In genomic region chr11:8911040-8911823, GRCh38 we compare ENCODE assay signal across 1 cellular context.
TF ChIP-seq lines count a peak whose summit lies in the region.

AKIP1 (plus strand) TSS chr11:8911189; CDS start chr11:8911450, 261 bp downstream.

TF ChIP-seq in HEK293, 187 proteins besides CTCF, POLR2A, EP300 and RAD21 (continued from another document and continues in another):
- TF ChIP-seq ZBTB21 (tag by site-specific recombination; IDR thresholded peaks at IDR 0.05) (no peak), EGR2 (tag by site-specific recombination; IDR thresholded peaks at IDR 0.05; ENCODE audit: low read depth) (no peak), INSM2 (tag by site-specific recombination; IDR thresholded peaks at IDR 0.05) (no peak; the same call in 1 of the 2 replicates), ZNF366 (tag by site-specific recombination; conservative IDR thresholded peaks at IDR 0.05) (peak; percentile 75), ZNF10 (tag by site-specific recombination; IDR thresholded peaks at IDR 0.05) (peak; percentile 64; the same call in 1 of the 2 replicates), ZNF121 (tag by site-specific recombination; IDR thresholded peaks at IDR 0.05) (no peak), PRDM1 (tag by site-specific recombination; IDR thresholded peaks at IDR 0.05) (no peak), SP2 (tag by site-specific recombination; IDR thresholded peaks at IDR 0.05) (peak; percentile 92), GLIS1 (tag by site-specific recombination; IDR thresholded peaks at IDR 0.05) (peak; percentile 78), HOXC10 (CRISPR knock-in tag; IDR thresholded peaks at IDR 0.05) (no peak), IKZF3 (tag by site-specific recombination; IDR thresholded peaks at IDR 0.05) (peak; percentile 99), ZNF24 (tag by site-specific recombination; IDR thresholded peaks at IDR 0.05) (0 out of 2 replicates have a peak, but pooled peaks have one; percentile 29), KLF16 (tag by site-specific recombination; IDR thresholded peaks at IDR 0.05) (peak; percentile 57; the same call in 1 of the 2 replicates), ZNF747 (tag by site-specific recombination; IDR thresholded peaks at IDR 0.05) (no peak), YY2 (tag by site-specific recombination; IDR thresholded peaks at IDR 0.05) (peak; percentile 27; the same call in 1 of the 2 replicates), ZNF510 (tag by site-specific recombination; IDR thresholded peaks at IDR 0.05; ENCODE audit: insufficient replicate concordance) (no peak), ZNF623 (tag by site-specific recombination; IDR thresholded peaks at IDR 0.05) (no peak), GFI1B (tag by site-specific recombination; IDR thresholded peaks at IDR 0.05) (no peak), GLIS2 (tag by site-specific recombination; IDR thresholded peaks at IDR 0.05) (peak; percentile 98), PRDM10 (tag by site-specific recombination; IDR thresholded peaks at IDR 0.05) (peak; percentile 92), SALL2 (tag by site-specific recombination; IDR thresholded peaks at IDR 0.05; ENCODE audit: borderline replicate concordance) (no peak), ZNF132 (tag by site-specific recombination; IDR thresholded peaks at IDR 0.05; ENCODE audit: borderline replicate concordance) (no peak), ZBTB6 (tag by site-specific recombination; IDR thresholded peaks at IDR 0.05) (peak; percentile 67; the same call in 1 of the 2 replicates), ZNF664 (tag by site-specific recombination; IDR thresholded peaks at IDR 0.05) (no peak), ZNF341 (tag by site-specific recombination; IDR thresholded peaks at IDR 0.05; ENCODE audit: low read depth) (peak; percentile 99), PBX3 (CRISPR knock-in tag; IDR thresholded peaks at IDR 0.05) (peak; percentile 62; the same call in 1 of the 2 replicates), ZNF391 (tag by site-specific recombination; IDR thresholded peaks at IDR 0.05; ENCODE audit: borderline replicate concordance, low read depth) (0 out of 2 replicates have a peak, but pooled peaks have one; percentile 28), ZBTB48 (tag by site-specific recombination; IDR thresholded peaks at IDR 0.05) (peak; percentile 99), KLF9 (tag by site-specific recombination; IDR thresholded peaks at IDR 0.05; ENCODE audit: low read depth) (peak; percentile 62), ZBTB20 (tag by site-specific recombination; IDR thresholded peaks at IDR 0.05) (peak; percentile 64; the same call in 1 of the 2 replicates), ZNF324 (tag by site-specific recombination; IDR thresholded peaks at IDR 0.05) (peak; percentile 24; the same call in 1 of the 2 replicates), ZNF629 (tag by site-specific recombination; IDR thresholded peaks at IDR 0.05) (peak; percentile 44), ZNF660 (tag by site-specific recombination; IDR thresholded peaks at IDR 0.05) (no peak), ZNF549 (tag by site-specific recombination; IDR thresholded peaks at IDR 0.05) (no peak), RBAK (tag by site-specific recombination; IDR thresholded peaks at IDR 0.05) (no peak), ZNF76 (tag by site-specific recombination; IDR thresholded peaks at IDR 0.05; ENCODE audit: borderline replicate concordance, low read depth) (no peak; the same call in none of the 2 replicates), ZBTB8A (tag by site-specific recombination; IDR thresholded peaks at IDR 0.05) (peak; percentile 46), ZBTB1 (tag by site-specific recombination; IDR thresholded peaks at IDR 0.05) (no peak), ZNF600 (tag by site-specific recombination; IDR thresholded peaks at IDR 0.05) (peak; percentile 57), ZXDB (tag by site-specific recombination; IDR thresholded peaks at IDR 0.05) (peak; percentile 97), ZNF670 (tag by site-specific recombination; IDR thresholded peaks at IDR 0.05; ENCODE audit: low read depth) (no peak), PATZ1 (tag by site-specific recombination; IDR thresholded peaks at IDR 0.05) (peak; percentile 92), ZNF791 (tag by site-specific recombination; IDR thresholded peaks at IDR 0.05) (no peak), MZF1 (tag by site-specific recombination; IDR thresholded peaks at IDR 0.05; ENCODE audit: borderline replicate concordance) (no peak), TSHZ1 (tag by site-specific recombination; IDR thresholded peaks at IDR 0.05; ENCODE audit: borderline replicate concordance) (no peak)
- TF ChIP-seq, protein P1, sequence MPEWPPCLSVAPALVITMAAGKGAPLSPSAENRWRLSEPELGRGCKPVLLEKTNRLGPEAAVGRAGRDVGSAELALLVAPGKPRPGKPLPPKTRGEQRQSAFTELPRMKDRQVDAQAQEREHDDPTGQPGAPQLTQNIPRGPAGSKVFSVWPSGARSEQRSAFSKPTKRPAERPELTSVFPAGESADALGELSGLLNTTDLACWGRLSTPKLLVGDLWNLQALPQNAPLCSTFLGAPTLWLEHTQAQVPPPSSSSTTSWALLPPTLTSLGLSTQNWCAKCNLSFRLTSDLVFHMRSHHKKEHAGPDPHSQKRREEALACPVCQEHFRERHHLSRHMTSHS (tag by site-specific recombination; IDR thresholded peaks at IDR 0.05), result no peak
- TF ChIP-seq, protein P2, sequence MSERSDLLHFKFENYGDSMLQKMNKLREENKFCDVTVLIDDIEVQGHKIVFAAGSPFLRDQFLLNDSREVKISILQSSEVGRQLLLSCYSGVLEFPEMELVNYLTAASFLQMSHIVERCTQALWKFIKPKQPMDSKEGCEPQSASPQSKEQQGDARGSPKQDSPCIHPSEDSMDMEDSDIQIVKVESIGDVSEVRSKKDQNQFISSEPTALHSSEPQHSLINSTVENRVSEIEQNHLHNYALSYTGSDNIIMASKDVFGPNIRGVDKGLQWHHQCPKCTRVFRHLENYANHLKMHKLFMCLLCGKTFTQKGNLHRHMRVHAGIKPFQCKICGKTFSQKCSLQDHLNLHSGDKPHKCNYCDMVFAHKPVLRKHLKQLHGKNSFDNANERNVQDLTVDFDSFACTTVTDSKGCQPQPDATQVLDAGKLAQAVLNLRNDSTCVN (tag by site-specific recombination; optimal IDR thresholded peaks at IDR 0.05), result peak; percentile 54
- TF ChIP-seq, protein P3, sequence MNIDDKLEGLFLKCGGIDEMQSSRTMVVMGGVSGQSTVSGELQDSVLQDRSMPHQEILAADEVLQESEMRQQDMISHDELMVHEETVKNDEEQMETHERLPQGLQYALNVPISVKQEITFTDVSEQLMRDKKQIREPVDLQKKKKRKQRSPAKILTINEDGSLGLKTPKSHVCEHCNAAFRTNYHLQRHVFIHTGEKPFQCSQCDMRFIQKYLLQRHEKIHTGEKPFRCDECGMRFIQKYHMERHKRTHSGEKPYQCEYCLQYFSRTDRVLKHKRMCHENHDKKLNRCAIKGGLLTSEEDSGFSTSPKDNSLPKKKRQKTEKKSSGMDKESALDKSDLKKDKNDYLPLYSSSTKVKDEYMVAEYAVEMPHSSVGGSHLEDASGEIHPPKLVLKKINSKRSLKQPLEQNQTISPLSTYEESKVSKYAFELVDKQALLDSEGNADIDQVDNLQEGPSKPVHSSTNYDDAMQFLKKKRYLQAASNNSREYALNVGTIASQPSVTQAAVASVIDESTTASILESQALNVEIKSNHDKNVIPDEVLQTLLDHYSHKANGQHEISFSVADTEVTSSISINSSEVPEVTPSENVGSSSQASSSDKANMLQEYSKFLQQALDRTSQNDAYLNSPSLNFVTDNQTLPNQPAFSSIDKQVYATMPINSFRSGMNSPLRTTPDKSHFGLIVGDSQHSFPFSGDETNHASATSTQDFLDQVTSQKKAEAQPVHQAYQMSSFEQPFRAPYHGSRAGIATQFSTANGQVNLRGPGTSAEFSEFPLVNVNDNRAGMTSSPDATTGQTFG (tag by site-specific recombination; IDR thresholded peaks at IDR 0.05; ENCODE audit: borderline replicate concordance), result no peak
